ENCODE assay signal across 18 cellular contexts in genomic region chr6:14656676-14657075, GRCh38.
DNase-seq lines count a peak whose midpoint lies in the region; ATAC-seq, FAIRE-seq and TF ChIP-seq lines count a peak whose summit lies in the region.
"Had no signal": no experiment of that assay in that cellular context is flagged by ENCODE, and none has a peak within 500 bp of the region (broad histone marks: within the 10 kb centered on the region; RNA-seq: fewer than 3 reads in every experiment).

No MANE protein-coding gene starts in this region.

- peaks cover 0 to 20% (median 13%) of the 10 kb centered on the region in 11 experiments; a peak in 14 of 22 replicates for H3K9me3 ChIP-seq in BLaER1 treated with 17β-estradiol and CSF1 and Interleukin-3, amounts not matched to agents 10 nM and 100 nM (replicated peaks in 1 of 11)
- no peaks in the 10 kb centered on the region; the same call in 2 of the 3 replicates for H3K9me3 ChIP-seq in GM12878 (replicated peaks; ENCODE audit: control insufficient read depth, insufficient read depth, low read length)

- no peak; the same call in 2 of the 3 replicates for ATAC-seq in GM12878
- ATAC-seq: esophagus mucosa had no signal

- RAD21 ChIA-PET in GM12878 (lab: Charles Lee; ENCODE audit: unreplicated experiment): interaction anchor here (0.9 to 1.5 kb wide), 4 partner anchors 17 to 92 kb away, joined by 3 to 10 read pairs (median 4); no protein-coding TSS in a partner anchor

- no peak for TF ChIP-seq CTCF in GM12878 (IDR thresholded peaks at IDR 0.05 in 2 of 3, conservative IDR thresholded peaks at IDR 0.05 in 1 of 3; ENCODE audit: control insufficient read depth in 2 of 3, extremely low read depth in 1 of 3, insufficient read depth in 1 of 3, low read depth in 3 of 3, low read length in 3 of 3)

- H3K27me3 Mint-ChIP-seq in IgD-negative memory B cell: no peaks in the 10 kb centered on the region

- peaks cover 64 to 82% (median 77%) of the 10 kb centered on the region in 10 experiments for H3K4me1 ChIP-seq in BLaER1 treated with 17β-estradiol and CSF1 and Interleukin-3, amounts not matched to agents 10 nM and 100 nM
- H3K4me1 ChIP-seq in GM12878 (ENCODE audit: control insufficient read depth, insufficient read depth, low read length): peaks cover 24% of the 10 kb centered on the region

- in situ Hi-C loops in GM12878 (cut with MboI): no loop called here

- H2AFZ ChIP-seq in GM12878 (ENCODE audit: control insufficient read depth, low read depth, low read length): no peak overlapping the region

- TF ChIP-seq RAD21 in GM12878 (IDR thresholded peaks at IDR 0.05; ENCODE audit: insufficient read depth, low read depth, low read length): no peak

- SMC1A ChIA-PET in GM12878 (lab: Charles Lee; ENCODE audit: uncharacterized antibody, unreplicated experiment): interaction anchor here (1.5 to 3.0 kb wide), 4 partner anchors 18 to 76 kb away, joined by 4 to 26 read pairs (median 5); no protein-coding TSS in a partner anchor

- no peaks in the 10 kb centered on the region for H3K27me3 ChIP-seq in BLaER1 treated with 17β-estradiol and CSF1 and Interleukin-3, amounts not matched to agents 10 nM and 100 nM
- peaks cover 3 to 13% of the 10 kb centered on the region in 2 experiments; a peak in 2 of 4 replicates for H3K27me3 ChIP-seq in GM12878 (replicated peaks in 1 of 2; ENCODE audit: control insufficient read depth in 2 of 2, insufficient read depth in 2 of 2, low read length in 1 of 2)

- CTCF ChIA-PET in GM12878 (lab: Yijun Ruan, JAX): interaction anchor here (0.9 to 3.1 kb wide), 4 partner anchors 16 to 55 kb away, joined by 3 to 13 read pairs (median 4); no protein-coding TSS in a partner anchor

- peak overlapping the region; percentile 59 to 94 (median 94) for H3K27ac Mint-ChIP-seq in IgD-negative memory B cell

- peak overlapping the region in 1 of 10 experiments; percentile 38; a peak in 2 of 20 replicates for H3K4me3 ChIP-seq in BLaER1 treated with 17β-estradiol and CSF1 and Interleukin-3, amounts not matched to agents 10 nM and 100 nM
- H3K4me3 ChIP-seq in GM12878: no peak overlapping the region

- DNase-seq in OCI-M1 (lab: John Stamatoyannopoulos, UW) (peak; percentile 64), GM12878 (ENCODE audit: low read depth, low spot score) (no peak), NCI-H1417 treated with DMSO at 0.1 percent for 48 hours (lab: John Stamatoyannopoulos, UW) (no peak), NCI-H774 (lab: John Stamatoyannopoulos, UW) (no peak), SHP77 treated with DMSO at 0.1 percent for 48 hours (lab: John Stamatoyannopoulos, UW) (no peak)
- no peak for DNase-seq in NK-92 treated with Interleukin-12 subunit alpha and Interleukin-12 subunit beta, amount 100 ng/mL, for 24 hours (lab: John Stamatoyannopoulos, UW)
- DNase-seq: activated CD4-positive, CD25-positive, alpha-beta regulatory T cell treated with anti-CD3 and anti-CD28 coated beads, Interleukin-2, amount 50 U/mL, for 72 hours; DMS79; mesendoderm; NCI-H1092 treated with DMSO at 0.1 percent for 48 hours; NCI-H2171; stimulated activated naive CD4-positive, alpha-beta T cell treated with Interleukin-2 at 50 U/mL for 16 hours had no signal

- TF ChIP-seq POLR2A in GM12878 (IDR thresholded peaks at IDR 0.05; ENCODE audit: low read depth, low read length): no peak

- H3K27ac ChIP-seq in BLaER1 treated with 17β-estradiol and CSF1 and Interleukin-3, amounts not matched to agents 10 nM and 100 nM: peak overlapping the region; percentile 37 to 73 (median 57); a peak in 20 of 22 replicates
- H3K27ac ChIP-seq in GM12878 (ENCODE audit: control insufficient read depth, insufficient read depth): no peak overlapping the region

- WGBS in GM12878 (ENCODE audit: insufficient coverage, insufficient replicate concordance, low lambda C conversion rate, missing lambda C conversion rate): 16% methylated on average over 4 of the region's 4 CpGs

- no peaks in the 10 kb centered on the region for H3K36me3 ChIP-seq in BLaER1 treated with 17β-estradiol and CSF1 and Interleukin-3, amounts not matched to agents 10 nM and 100 nM
- H3K36me3 ChIP-seq in GM12878 (ENCODE audit: control insufficient read depth in 2 of 2, insufficient read depth in 2 of 2, low read length in 1 of 2): no peaks in the 10 kb centered on the region

- TF ChIP-seq EP300 in GM12878 (IDR thresholded peaks at IDR 0.05; ENCODE audit: borderline replicate concordance in 1 of 2, control insufficient read depth in 1 of 2, low read depth in 2 of 2, low read length in 2 of 2): no peak

- no peaks in the 10 kb centered on the region for H3K79me2 ChIP-seq in GM12878 (ENCODE audit: control insufficient read depth, insufficient read depth, low read length)

- H4K20me1 ChIP-seq in BLaER1 treated with 17β-estradiol and CSF1 and Interleukin-3, amounts not matched to agents 10 nM and 100 nM: no peaks in the 10 kb centered on the region
- H4K20me1 ChIP-seq in GM12878 (ENCODE audit: control insufficient read depth, insufficient read depth): no peaks in the 10 kb centered on the region

- H3K4me2 ChIP-seq in BLaER1 treated with 17β-estradiol and CSF1 and Interleukin-3, amounts not matched to agents 10 nM and 100 nM: peak overlapping the region; percentile 81 to 100 (median 90)
- peak overlapping the region; percentile 1 for H3K4me2 ChIP-seq in GM12878 (ENCODE audit: control insufficient read depth, insufficient read depth)

- H3K9ac ChIP-seq in BLaER1 treated with 17β-estradiol and CSF1 and Interleukin-3, amounts not matched to agents 10 nM and 100 nM: peak overlapping the region in 8 of 11 experiments; percentile 19 to 69 (median 56); a peak in 11 of 22 replicates
- H3K9ac ChIP-seq in GM12878 (ENCODE audit: control insufficient read depth, insufficient read depth, low read length): no peak overlapping the region

- peaks cover 5 to 40% (median 39%) of the 10 kb centered on the region in 3 donors for H3K4me1 Mint-ChIP-seq in IgD-negative memory B cell

- peaks cover 0 to 3% (median 0%) of the 10 kb centered on the region in 3 donors for H3K9me3 Mint-ChIP-seq in IgD-negative memory B cell

- peak overlapping the region; percentile 48 to 71 (median 64) for H3K4me3 Mint-ChIP-seq in IgD-negative memory B cell

- POLR2A ChIA-PET in GM12878 (lab: Charles Lee): no interaction called here

- BruUV-seq in GM12878 (replicated peaks; lab: Mats Ljungman, UMichigan): no TSS peak

- no peaks in the 10 kb centered on the region for H3K36me3 Mint-ChIP-seq in IgD-negative memory B cell

- FAIRE-seq in GM12878 (lab: Jason Lieb, UNC): no peak
- FAIRE-seq: astrocyte, HTR-8/SVneo, islet of Langerhans had no signal

- intact Hi-C loops in GM12878 (cut with micrococcal nuclease; ENCODE audit: unreplicated experiment): no loop called here

TF ChIP-seq in GM12878, 131 proteins besides CTCF, POLR2A, EP300 and RAD21:
- no peak for TF ChIP-seq MEF2B (IDR thresholded peaks at IDR 0.05; ENCODE audit: partially characterized antibody, poor library complexity, severe bottlenecking)
- no peak for TF ChIP-seq SRF (IDR thresholded peaks at IDR 0.05; ENCODE audit: low read depth in 2 of 2, low read length in 2 of 2)
- no peak for TF ChIP-seq NRF1 (conservative IDR thresholded peaks at IDR 0.05; ENCODE audit: low read depth, low read length)
